12 cellular contexts compared by ENCODE assay signal in genomic region chr4:94419956-94420355, GRCh38. TPM values are rescaled to one million over a fixed set of nuclear protein-coding genes. Genes with fewer than 3 reads are reported as not detected.
A peak's percentile ranks its signal among the peaks of the same experiment; 100 is the strongest.
DNase-seq lines count a peak whose midpoint lies in the region; TF ChIP-seq lines count a peak whose summit lies in the region.
"Had no signal": no experiment of that assay in that cellular context is flagged by ENCODE, and none has a peak within 500 bp of the region (broad histone marks: within the 10 kb centered on the region; RNA-seq: fewer than 3 reads in every experiment).

No MANE protein-coding gene starts in this region.

- TF ChIP-seq CTCF in A673 (conservative IDR thresholded peaks at IDR 0.05; ENCODE audit: low read depth, low read length) (no peak), choroid plexus epithelial cell (conservative IDR thresholded peaks at IDR 0.05; ENCODE audit: low read depth, low read length) (no peak), thyroid gland (IDR thresholded peaks at IDR 0.05) (no peak)

- CTCF ChIA-PET in A673 (lab: Charles Lee) = no interaction called here

- H3K9ac ChIP-seq in HUES48 (ENCODE audit: low read depth, low read length) = no peak overlapping the region

- H3K27me3 ChIP-seq in A673 (replicated peaks; ENCODE audit: insufficient read depth, low read depth, low read length, poor library complexity) (no peaks in the 10 kb centered on the region), HUES48 (ENCODE audit: control insufficient read depth, insufficient read depth, low read length) (no peaks in the 10 kb centered on the region), thyroid gland (no peaks in the 10 kb centered on the region)
- H3K27me3 ChIP-seq: gastroesophageal sphincter had no signal

- no TSS peak for BruUV-seq in A673 (replicated peaks; lab: Mats Ljungman, UMichigan)

- H3K36me3 ChIP-seq in A673 (ENCODE audit: insufficient read depth, low read length, poor library complexity, severe bottlenecking) = no peaks in the 10 kb centered on the region
- H3K36me3 ChIP-seq in HUES48 (ENCODE audit: control insufficient read depth, insufficient read depth, low read length) = no peaks in the 10 kb centered on the region
- no peaks in the 10 kb centered on the region for H3K36me3 ChIP-seq in thyroid gland
- H3K36me3 ChIP-seq: gastroesophageal sphincter had no signal

- H3K27ac ChIP-seq in A673 (ENCODE audit: low read depth, low read length, poor library complexity, severe bottlenecking) (peak overlapping the region; percentile 23), HUES48 (ENCODE audit: low read depth, low read length) (peak overlapping the region; percentile 34), thyroid gland (no peak overlapping the region)
- H3K27ac ChIP-seq: gastroesophageal sphincter had no signal

- H3K4me1 ChIP-seq in A673 (ENCODE audit: insufficient read depth, low read length, poor library complexity, severe bottlenecking) (peaks cover 8% of the 10 kb centered on the region), HUES48 (ENCODE audit: control insufficient read depth, insufficient read depth, low read length) (peaks cover 15% of the 10 kb centered on the region), thyroid gland (no peaks in the 10 kb centered on the region)
- H3K4me1 ChIP-seq: gastroesophageal sphincter had no signal

- intact Hi-C loops in A673 (cut with micrococcal nuclease; ENCODE audit: unreplicated experiment) (loop anchor here (10.0 kb wide), 2 partner anchors 665 to 1135 kb away; no protein-coding TSS in a partner anchor), thyroid gland (cut with DNase I) (no loop called here)

- H3K4me3 ChIP-seq in A673 (ENCODE audit: low read depth, low read length, poor library complexity, severe bottlenecking) = no peak overlapping the region
- no peak overlapping the region for H3K4me3 ChIP-seq in HUES48 (ENCODE audit: low read depth, low read length)
- no peak overlapping the region for H3K4me3 ChIP-seq in choroid plexus epithelial cell (ENCODE audit: low read depth, low read length)
- H3K4me3 ChIP-seq in thyroid gland (replicated peaks in 1 of 3) = no peak overlapping the region
- H3K4me3 ChIP-seq: gastroesophageal sphincter had no signal

- 83 to 87% methylated on average over 3 of the region's 3 CpGs for WGBS in thyroid gland, 2 donors

- POLR2A ChIA-PET in A673 (lab: Charles Lee; ENCODE audit: low non-redundant PET) = no interaction called here

- no peak for TF ChIP-seq POLR2A in thyroid gland (IDR thresholded peaks at IDR 0.05)

- H3K9me3 ChIP-seq in A673 (ENCODE audit: low read depth, low read length, poor library complexity, severe bottlenecking) = peaks cover 7% of the 10 kb centered on the region
- H3K9me3 ChIP-seq in HUES48 (ENCODE audit: control insufficient read depth, insufficient read depth, low read length) = no peaks in the 10 kb centered on the region
- no peaks in the 10 kb centered on the region for H3K9me3 ChIP-seq in thyroid gland
- H3K9me3 ChIP-seq: gastroesophageal sphincter had no signal

- DNase-seq in A673 (ENCODE audit: low spot score) = peak; percentile 19
- peak; percentile 74 for DNase-seq in choroid plexus epithelial cell (ENCODE audit: low read depth)
- peak; percentile 35 for DNase-seq in kidney glomerular epithelial cell (lab: John Stamatoyannopoulos, UW)
- DNase-seq in NCI-H1092 (lab: John Stamatoyannopoulos, UW) = no peak
- DNase-seq in thyroid gland = no peak
- DNase-seq in NCI-H526 (lab: John Stamatoyannopoulos, UW) = no peak
- no peak for DNase-seq in epidermal melanocyte (ENCODE audit: insufficient read length, low spot score)
- DNase-seq: GF-D8, NCI-H146, posterior cingulate gyrus had no signal

RNA-seq across cellular contexts. Expression of gene PDLIM5, which starts 31.8 kb away (rescaled TPM):
- total RNA-seq in A673 (2021) = 174 and 183 TPM in 2 replicates
- total RNA-seq in thyroid gland = 100 to 1,000 TPM in 3 of 4 donors, 10 to 100 TPM in 1; 77.7 to 128 (median 109) TPM

Comparison
In these comparisons a context has a peak if more than half of its experiments do, and no peak if none do; other contexts are left out.
1. DNase-seq: peak in A673 (single experiment), choroid plexus epithelial cell (single experiment) and kidney glomerular epithelial cell (single experiment); none in NCI-H1092 (single experiment), thyroid gland (0 of 2), NCI-H526 (0 of 2) and epidermal melanocyte (single experiment).
2. H3K27ac ChIP-seq: peak in A673 (single experiment) and HUES48 (single experiment); none in thyroid gland (0 of 3).